In the genomic region with DNA sequence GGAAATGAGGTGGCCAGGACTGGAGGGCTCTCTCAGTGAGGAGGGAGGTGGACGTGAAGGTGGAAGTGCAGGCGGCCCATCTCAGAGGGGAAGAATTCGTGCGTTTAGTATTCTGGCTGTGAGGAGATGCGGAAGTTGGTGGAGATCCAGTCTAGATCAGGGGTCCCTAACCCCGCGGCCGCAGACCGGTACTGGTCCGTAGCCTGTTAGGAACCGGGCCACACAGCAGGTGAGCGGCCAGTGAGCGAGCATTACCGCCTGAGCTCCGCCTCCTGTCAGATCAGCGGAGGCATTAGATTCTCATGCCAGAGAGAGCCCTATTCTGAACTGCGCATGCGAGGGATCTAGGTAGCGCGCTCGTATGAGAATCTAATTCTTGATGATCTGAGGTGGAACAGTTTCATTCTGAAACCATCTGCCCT, we compare ENCODE assay signal across 10 cellular contexts. TPM values are rescaled to one million over a fixed set of nuclear protein-coding genes. Genes with fewer than 3 reads are reported as not detected.
DNase-seq lines count a peak whose midpoint lies in the region; ATAC-seq, FAIRE-seq and TF ChIP-seq lines count a peak whose summit lies in the region.
"Had no signal": no experiment of that assay in that cellular context is flagged by ENCODE, and none has a peak within 500 bp of the region (broad histone marks: within the 10 kb centered on the region; RNA-seq: fewer than 3 reads in every experiment).

No MANE protein-coding gene starts in this region.

- H3K27me3 ChIP-seq in bronchial epithelial cell (ENCODE audit: control insufficient read depth, insufficient read depth, low read length) (no peaks in the 10 kb centered on the region), mesenchymal stem cell (ENCODE audit: control insufficient read depth in 1 of 2, insufficient read depth in 1 of 2, low read length in 2 of 2) (no peaks in the 10 kb centered on the region)

- H3K27ac ChIP-seq in mesenchymal stem cell (ENCODE audit: low read length, poor library complexity, severe bottlenecking) (no peak overlapping the region), urinary bladder (ENCODE audit: low read depth) (no peak overlapping the region)

- H3K9me3 ChIP-seq in mesenchymal stem cell (ENCODE audit: control insufficient read depth, low read length), result no peaks in the 10 kb centered on the region

- H2AFZ ChIP-seq in mesenchymal stem cell (ENCODE audit: low read depth, low read length), result no peak overlapping the region

- H3K14ac ChIP-seq in mesenchymal stem cell (ENCODE audit: low read length in 2 of 2), result peak overlapping the region in 1 of 2 experiments; percentile 28

- no peak overlapping the region for H4K91ac ChIP-seq in mesenchymal stem cell (ENCODE audit: low read length)

- no peak overlapping the region for H3K4ac ChIP-seq in mesenchymal stem cell (ENCODE audit: low read depth in 1 of 2, low read length in 2 of 2)

- peaks cover 10% of the 10 kb centered on the region for H3K4me1 ChIP-seq in mesenchymal stem cell (ENCODE audit: control insufficient read depth, insufficient read depth, low read depth, low read length)
- H3K4me1 ChIP-seq in urinary bladder (ENCODE audit: insufficient read depth), result no peaks in the 10 kb centered on the region

- H3K18ac ChIP-seq in mesenchymal stem cell (ENCODE audit: low read depth in 1 of 2, low read length in 2 of 2), result no peak overlapping the region

- H3K9ac ChIP-seq in mesenchymal stem cell (ENCODE audit: low read length), result no peak overlapping the region

- H3K4me3 ChIP-seq in bronchial epithelial cell (ENCODE audit: low read depth, low read length) (peak overlapping the region; percentile 69), mesenchymal stem cell (ENCODE audit: insufficient read depth in 1 of 2, low read depth in 1 of 2, low read length in 2 of 2) (peak overlapping the region in 1 of 2 experiments; percentile 82), urinary bladder (ENCODE audit: low read depth, low read length) (peak overlapping the region; percentile 69)

- H2BK120ac ChIP-seq in mesenchymal stem cell (ENCODE audit: low read depth, low read length), result no peak overlapping the region

- ATAC-seq in HG03196 (IDR thresholded peaks at IDR 0.05; ENCODE audit: unreplicated experiment), result no peak

- peaks cover 12% of the 10 kb centered on the region for H3K79me1 ChIP-seq in mesenchymal stem cell (replicated peaks; ENCODE audit: low read length, poor library complexity, severe bottlenecking)

- H2BK12ac ChIP-seq in mesenchymal stem cell (ENCODE audit: low read length in 2 of 2), result no peak overlapping the region

- no peaks in the 10 kb centered on the region for H3K36me3 ChIP-seq in bronchial epithelial cell (ENCODE audit: control insufficient read depth, insufficient read depth, low read length)
- H3K36me3 ChIP-seq in mesenchymal stem cell (ENCODE audit: control insufficient read depth in 1 of 2, insufficient read depth in 2 of 2, low read depth in 1 of 2, low read length in 2 of 2), result no peaks in the 10 kb centered on the region
- H3K36me3 ChIP-seq in urinary bladder (ENCODE audit: insufficient read depth), result no peaks in the 10 kb centered on the region

- no peak overlapping the region for H2BK5ac ChIP-seq in mesenchymal stem cell (ENCODE audit: low read depth, low read length, poor library complexity, severe bottlenecking)

- TF ChIP-seq CTCF in bronchial epithelial cell (IDR thresholded peaks at IDR 0.05; ENCODE audit: insufficient read depth, low read length, severe bottlenecking), result no peak

- H3K4me2 ChIP-seq in mesenchymal stem cell (ENCODE audit: low read length, poor library complexity, severe bottlenecking), result peak overlapping the region; percentile 12

- no peak for FAIRE-seq in bronchial epithelial cell (lab: Jason Lieb, UNC)

- WGBS in mesenchymal stem cell, result 34% methylated on average over 19 of the region's 21 CpGs
- WGBS in urinary bladder, result 28% methylated on average over 21 of the region's 21 CpGs

- DNase-seq in NCI-H82 (lab: John Stamatoyannopoulos, UW), result peak; percentile 49
- no peak for DNase-seq in NCI-H82 treated with DMSO at 0.1 percent for 48 hours (lab: John Stamatoyannopoulos, UW; ENCODE audit: unreplicated experiment)
- no peak for DNase-seq in bronchial epithelial cell (ENCODE audit: low read depth)
- DNase-seq in mesenchymal stem cell, result no peak
- no peak for DNase-seq in cerebellar cortex (ENCODE audit: low spot score)
- no peak for DNase-seq in HT-29 (ENCODE audit: low spot score)
- DNase-seq: activated naive CD8-positive, alpha-beta T cell treated with anti-CD3 and anti-CD28 coated beads, Interleukin-2, amount 10 ng/mL, durations not matched to agents 7 days and 5 days had no signal

- H2AK5ac ChIP-seq in mesenchymal stem cell (ENCODE audit: low read length, severe bottlenecking), result no peak overlapping the region

- no peak overlapping the region for H4K8ac ChIP-seq in mesenchymal stem cell (ENCODE audit: low read length)

- no peak overlapping the region for H3K23ac ChIP-seq in mesenchymal stem cell (ENCODE audit: low read length in 2 of 2)

- H2BK15ac ChIP-seq in mesenchymal stem cell (ENCODE audit: low read depth, poor library complexity, severe bottlenecking), result no peak overlapping the region

RNA-seq across cellular contexts. Expression of a gene that starts 1.6 kb away (rescaled TPM):
- total RNA-seq in bronchial epithelial cell (8.8 and 15.8 TPM in 2 replicates), urinary bladder (27.2 TPM)
- polyA plus RNA-seq in mesenchymal stem cell (2013, experiment 1 of 2), result 0.23 TPM
- polyA plus RNA-seq in mesenchymal stem cell (2013, experiment 2 of 2), result 0.23 TPM
- 35.4 TPM for polyA plus RNA-seq in urinary bladder
- total RNA-seq in HT-29 (2014; rRNA removed; shearing (Covaris generic)), result not detected in 2 replicates
- total RNA-seq: activated CD8-positive, alpha-beta memory T cell treated with anti-CD3 and anti-CD28 coated beads for 36 hours; activated naive CD8-positive, alpha-beta T cell treated with anti-CD3 and anti-CD28 coated beads, Interleukin-2, amount 10 ng/mL, durations not matched to agents 7 days and 5 days had no signal
